ENCODE assay signal across 1 cellular context in genomic region chr11:72834905-72835304, GRCh38.
TF ChIP-seq lines count a peak whose summit lies in the region.

No MANE protein-coding gene starts in this region.

TF ChIP-seq in K562, 482 proteins besides CTCF, POLR2A, EP300 and RAD21:
- peak; percentile 76 for TF ChIP-seq CEBPG (CRISPR knock-in tag; IDR thresholded peaks at IDR 0.05)
- peak; percentile 43 to 55; a peak in 2 of 4 replicates for TF ChIP-seq CEBPG (tag; conservative IDR thresholded peaks at IDR 0.05 in 1 of 2, IDR thresholded peaks at IDR 0.05 in 1 of 2)
- TF ChIP-seq CEBPB (tag; IDR thresholded peaks at IDR 0.05), result peak; percentile 41; the same call in 1 of the 2 replicates
- no peak for TF ChIP-seq RBM34 (IDR thresholded peaks at IDR 0.05; ENCODE audit: borderline replicate concordance, insufficient read depth, low read length)
- 0 out of 2 replicates have a peak, but pooled peaks have one; percentile 28 for TF ChIP-seq ATF4 (CRISPR knock-in tag; IDR thresholded peaks at IDR 0.05)
- TF ChIP-seq PYGO2 (tag; IDR thresholded peaks at IDR 0.05), result no peak
- TF ChIP-seq ATF3 (IDR thresholded peaks at IDR 0.05), result peak; percentile 71
- TF ChIP-seq ATF3 (CRISPR knock-in tag; conservative IDR thresholded peaks at IDR 0.05), result no peak
TF ChIP-seq in K562: peak in this region for 4.
